Comparison of ENCODE assay signal across 23 cellular contexts in the genomic region with DNA sequence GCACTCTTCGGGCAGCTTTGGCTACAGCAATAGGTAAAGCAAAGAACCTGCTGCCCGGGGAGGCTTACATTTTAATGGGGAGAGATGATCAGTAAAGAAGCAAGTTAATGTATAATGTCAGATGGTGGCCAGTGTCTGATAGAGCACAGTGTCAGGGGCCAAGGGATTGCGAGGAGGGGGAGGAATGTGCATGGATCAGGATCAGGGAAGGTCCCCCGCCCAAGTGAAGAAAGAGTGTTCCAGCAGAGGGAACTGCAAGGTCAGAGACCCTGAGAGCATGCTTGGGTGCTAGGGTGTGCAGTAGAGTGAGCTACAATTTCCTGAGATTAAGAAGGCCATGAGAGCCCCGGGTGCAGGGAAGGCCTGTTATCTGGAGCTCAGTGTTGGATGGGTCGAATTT. TPM values are rescaled to one million over a fixed set of nuclear protein-coding genes. Genes with fewer than 3 reads are reported as not detected.
DNase-seq lines count a peak whose midpoint lies in the region; ATAC-seq and TF ChIP-seq lines count a peak whose summit lies in the region.
"Had no signal": no experiment of that assay in that cellular context is flagged by ENCODE, and none has a peak within 500 bp of the region (broad histone marks: within the 10 kb centered on the region; RNA-seq: fewer than 3 reads in every experiment).

No MANE protein-coding gene starts in this region.

- H3K9me3 Mint-ChIP-seq in chondrocyte (ENCODE audit: low read depth) (no peaks in the 10 kb centered on the region), nephron (no peaks in the 10 kb centered on the region), type B pancreatic cell (no peaks in the 10 kb centered on the region)
- H3K9me3 Mint-ChIP-seq: CD4-positive, alpha-beta memory T cell; GM23338 had no signal

- H3K27me3 Mint-ChIP-seq in chondrocyte (ENCODE audit: low read depth) (no peaks in the 10 kb centered on the region), nephron (ENCODE audit: low read depth) (no peaks in the 10 kb centered on the region), type B pancreatic cell (no peaks in the 10 kb centered on the region)

- 60 to 73% (median 65%) methylated on average over 6 of the region's 6 CpGs for whole genome bisulfite sequencing in heart left ventricle, 4 donors
- 69% methylated on average over 6 of the region's 6 CpGs for WGBS in right cardiac atrium

- H3K27ac Mint-ChIP-seq in chondrocyte (ENCODE audit: unreplicated experiment): peak overlapping the region; percentile 37
- peak overlapping the region; percentile 88 to 95 (median 91) for H3K27ac Mint-ChIP-seq in nephron
- no peak overlapping the region for H3K27ac Mint-ChIP-seq in type B pancreatic cell
- H3K27ac Mint-ChIP-seq: CD4-positive, alpha-beta memory T cell; GM23338 had no signal

- peaks cover 0 to 44% (median 13%) of the 10 kb centered on the region in 9 donors for H3K36me3 ChIP-seq in heart left ventricle
- H3K36me3 ChIP-seq: BE2C, Peyer's patch had no signal

- TF ChIP-seq CTCF in heart left ventricle (IDR thresholded peaks at IDR 0.05) (no peak), chondrocyte (IDR thresholded peaks at IDR 0.05) (no peak), nephron (IDR thresholded peaks at IDR 0.05; ENCODE audit: unreplicated experiment in 3 of 3) (no peak), type B pancreatic cell (conservative IDR thresholded peaks at IDR 0.05) (no peak), GM20000 (IDR thresholded peaks at IDR 0.05; ENCODE audit: extremely low read depth, missing control alignments) (no peak)

- ATAC-seq in heart left ventricle (peak in 1 of 4 donors; percentile 6), right cardiac atrium (no peak), HG03039 (IDR thresholded peaks at IDR 0.05; ENCODE audit: unreplicated experiment) (no peak)
- ATAC-seq: GM12878, GM23338, HCT116, K562 had no signal

- peaks cover 21 to 100% (median 86%) of the 10 kb centered on the region in 12 donors for H3K4me1 ChIP-seq in heart left ventricle
- peaks cover 61% of the 10 kb centered on the region for H3K4me1 ChIP-seq in right cardiac atrium (ENCODE audit: control insufficient read depth, insufficient read depth, low read length)

- H3K4me1 Mint-ChIP-seq in chondrocyte (ENCODE audit: low read depth) (peaks cover 33% of the 10 kb centered on the region), nephron (peaks cover 76% of the 10 kb centered on the region), type B pancreatic cell (ENCODE audit: unreplicated experiment) (peaks cover 28% of the 10 kb centered on the region)
- H3K4me1 Mint-ChIP-seq: CD4-positive, alpha-beta memory T cell had no signal

- H3K27ac ChIP-seq in heart left ventricle (peak overlapping the region in 9 of 12 donors; percentile 1 to 78 (median 72)), right cardiac atrium (ENCODE audit: low read length) (no peak overlapping the region)

- no peak for TF ChIP-seq POLR2A in heart left ventricle (IDR thresholded peaks at IDR 0.05)

- H3K9me3 ChIP-seq in heart left ventricle (no peaks in the 10 kb centered on the region), right cardiac atrium (ENCODE audit: control insufficient read depth, low read length) (no peaks in the 10 kb centered on the region)
- H3K9me3 ChIP-seq: BE2C, Peyer's patch had no signal

- intact Hi-C loops in heart left ventricle (cut with DNase I): loop anchor here in 2 of 10 donors (5.0 kb wide), 2 partner anchors 39 to 41 kb away; a partner anchor contains a TSS
- intact Hi-C loops in right cardiac atrium (cut with DNase I): no loop called here

- no peak for DNase-seq in heart left ventricle
- DNase-seq in right cardiac atrium: no peak
- DNase-seq in chondrocyte (ENCODE audit: low spot score): no peak
- no peak for DNase-seq in type B pancreatic cell (ENCODE audit: extremely low spot score, unreplicated experiment)
- DNase-seq in activated CD8-positive, alpha-beta memory T cell treated with anti-CD3 and anti-CD28 coated beads, Interleukin-2, amount 50 U/mL, for 48 hours: no peak
- DNase-seq in GM20000 (ENCODE audit: low spot score): no peak
- DNase-seq: 8988T; BE2C; Calu3; CD4-positive, alpha-beta memory T cell; DMS53; EL; NCI-H1694 treated with DMSO at 0.1 percent for 48 hours; NCI-H510A; NCI-H748 treated with DMSO at 0.1 percent for 48 hours; NK-92 treated with Interleukin-12 subunit alpha and Interleukin-12 subunit beta, amount 100 ng/mL, for 24 hours; Peyer's patch had no signal

- no peaks in the 10 kb centered on the region for H3K27me3 ChIP-seq in heart left ventricle
- no peaks in the 10 kb centered on the region for H3K27me3 ChIP-seq in right cardiac atrium (ENCODE audit: control insufficient read depth, insufficient read depth)
- H3K27me3 ChIP-seq: BE2C, Peyer's patch had no signal

- H3K4me3 ChIP-seq in heart left ventricle (no peak overlapping the region), right cardiac atrium (ENCODE audit: low read length) (no peak overlapping the region)
- H3K4me3 ChIP-seq: GM12878, GM23338, K562, Peyer's patch had no signal

- H3K36me3 Mint-ChIP-seq in chondrocyte (ENCODE audit: low read depth): peaks cover 4% of the 10 kb centered on the region
- H3K36me3 Mint-ChIP-seq in nephron (ENCODE audit: low read depth): peaks cover 4% of the 10 kb centered on the region
- H3K36me3 Mint-ChIP-seq in type B pancreatic cell: peaks cover 3% of the 10 kb centered on the region
- H3K36me3 Mint-ChIP-seq: CD4-positive, alpha-beta memory T cell had no signal

- H3K4me3 Mint-ChIP-seq in chondrocyte (ENCODE audit: unreplicated experiment) (no peak overlapping the region), nephron (peak overlapping the region; percentile 2 to 48 (median 44)), type B pancreatic cell (peak overlapping the region; percentile 34)
- H3K4me3 Mint-ChIP-seq: GM23338 had no signal

RNA-seq across cellular contexts. Expression of a gene that starts 39.7 kb away (rescaled TPM):
- 100 to 1,000 TPM; 121 to 629 (median 187) TPM for total RNA-seq in heart left ventricle
- 100 to 1,000 TPM; 112 to 137 TPM for polyA plus RNA-seq in heart left ventricle
- 100 to 1,000 TPM; 488 to 893 (median 598) TPM for total RNA-seq in right cardiac atrium
- polyA plus RNA-seq in right cardiac atrium: 412 TPM
- total RNA-seq in chondrocyte: 51.1 to 126 TPM (median 126 TPM) in 3 replicates
- total RNA-seq in type B pancreatic cell (ENCODE audit: low replicate concordance): 38.3 and 45.9 TPM in 2 replicates
- polyA plus RNA-seq: CD4-positive, alpha-beta memory T cell had no signal
